In genomic region chr1:198778049-198778448, GRCh38 we compare ENCODE assay signal across 1 cellular context.
TF ChIP-seq lines count a peak whose summit lies in the region.

No MANE protein-coding gene starts in this region.

TF ChIP-seq in GM23338, 12 proteins besides CTCF, POLR2A, EP300 and RAD21 (continued from another document):
- no peak for TF ChIP-seq REST (IDR thresholded peaks at IDR 0.05; ENCODE audit: unreplicated experiment)
